ENCODE assay signal across 8 cellular contexts in genomic region chr2:197499594-197500502, GRCh38. TPM values are rescaled to one million over a fixed set of nuclear protein-coding genes. Genes with fewer than 3 reads are reported as not detected.
A peak's percentile ranks its signal among the peaks of the same experiment; 100 is the strongest.
DNase-seq lines count a peak whose midpoint lies in the region; ATAC-seq and TF ChIP-seq lines count a peak whose summit lies in the region.

TSS of gene HSPD1 (minus strand) at chr2:197499840. CDS start at chr2:197498848, 992 bp downstream.
TSS of gene HSPE1 (plus strand) at chr2:197500379. CDS start at chr2:197500437, 58 bp downstream.

- peak within 1 kb of the TSS; percentile 100 for H3K4me3 Mint-ChIP-seq in activated naive CD8-positive, alpha-beta T cell

- TF ChIP-seq CTCF in GM10248 (IDR thresholded peaks at IDR 0.05; ENCODE audit: control extremely low read depth, extremely low read depth, low read depth, missing control alignments) (peak; percentile 77), osteoblast (IDR thresholded peaks at IDR 0.05; ENCODE audit: extremely low read depth, low read depth, low read length) (no peak), thoracic aorta (IDR thresholded peaks at IDR 0.05) (no peak)

- peaks cover 47% of the 10 kb centered on the region for H3K36me3 Mint-ChIP-seq in activated naive CD8-positive, alpha-beta T cell

- peak within 1 kb of the TSS; percentile 60 for H2AFZ ChIP-seq in osteoblast (ENCODE audit: low read length)

- ATAC-seq in HG02623 (IDR thresholded peaks at IDR 0.05; ENCODE audit: unreplicated experiment) (peak; percentile 75), thoracic aorta (ENCODE audit: insufficient number of reproducible peaks, low FRiP score, low read depth) (peak; percentile 96)

- H3K27me3 ChIP-seq in osteoblast (ENCODE audit: insufficient read depth, low read length) (no peaks in the 10 kb centered on the region), thoracic aorta (replicated peaks; ENCODE audit: insufficient read depth) (no peaks in the 10 kb centered on the region)

- H3K27ac ChIP-seq in osteoblast (ENCODE audit: low read depth, low read length): peak within 1 kb of the TSS; percentile 67
- peak within 1 kb of the TSS; percentile 78 to 94 for H3K27ac ChIP-seq in thoracic aorta

- no peaks in the 10 kb centered on the region for H3K27me3 Mint-ChIP-seq in activated naive CD8-positive, alpha-beta T cell

- H3K4me1 Mint-ChIP-seq in activated naive CD8-positive, alpha-beta T cell (ENCODE audit: low read depth): peaks cover 53% of the 10 kb centered on the region

- POLR2A ChIA-PET in GM10248 (lab: Yijun Ruan, JAX): interaction anchor here (0.5 to 2.1 kb wide), 13 partner anchors 9 to 288 kb away, joined by 3 to 22 read pairs (median 4); partner anchors contain the start of genes COQ10B, MARS2 and MOB4

- CTCF ChIA-PET in GM10248 (lab: Yijun Ruan, JAX): interaction anchor here (0.6 to 3.3 kb wide), 5 partner anchors 9 to 76 kb away, joined by 3 to 13 read pairs (median 4); partner anchors contain the start of gene MOB4

- H3K4me3 ChIP-seq in osteoblast (ENCODE audit: insufficient read depth, low read length): peak within 1 kb of the TSS; percentile 74
- H3K4me3 ChIP-seq in thoracic aorta: peak within 1 kb of the TSS; percentile 92

- DNase-seq in GM10248 (ENCODE audit: extremely low spot score) (peak; percentile 96), NCI-H1105 (lab: John Stamatoyannopoulos, UW) (peak; percentile 98), SKM-1 treated with dmso at 0.1 percent for 144 hours (lab: John Stamatoyannopoulos, UW; ENCODE audit: unreplicated experiment) (peak; percentile 100), glomerular visceral epithelial cell (ENCODE audit: extremely low spot score) (peak; percentile 100), osteoblast (ENCODE audit: insufficient read length, low spot score, missing footprints) (peak; percentile 98), thoracic aorta (ENCODE audit: low spot score) (peak; percentile 95)

- H3K79me2 ChIP-seq in osteoblast (ENCODE audit: insufficient read depth, low read length): peaks cover 83% of the 10 kb centered on the region

- H3K4me1 ChIP-seq in osteoblast (ENCODE audit: insufficient read depth, low read length) (peaks cover 23% of the 10 kb centered on the region), thoracic aorta (ENCODE audit: control insufficient read depth in 1 of 2, low read depth in 2 of 2) (peaks cover 24 to 58% of the 10 kb centered on the region in 2 donors)

- H3K9me3 Mint-ChIP-seq in activated naive CD8-positive, alpha-beta T cell (ENCODE audit: low read depth): no peaks in the 10 kb centered on the region

- peak within 1 kb of the TSS; percentile 97 for H3K27ac Mint-ChIP-seq in activated naive CD8-positive, alpha-beta T cell

- H4K20me1 ChIP-seq in osteoblast (ENCODE audit: insufficient read depth, low read length): peaks cover 21% of the 10 kb centered on the region

- H3K9me3 ChIP-seq in osteoblast (ENCODE audit: low read depth, low read length) (no peaks in the 10 kb centered on the region), thoracic aorta (no peaks in the 10 kb centered on the region)

- H3K4me2 ChIP-seq in osteoblast (ENCODE audit: insufficient read depth, low read length): peak within 1 kb of the TSS; percentile 86

- peaks cover 56% of the 10 kb centered on the region for H3K36me3 ChIP-seq in osteoblast (ENCODE audit: insufficient read depth, low read length)
- H3K36me3 ChIP-seq in thoracic aorta: peaks cover 23% of the 10 kb centered on the region

RNA-seq across cellular contexts. Expression of gene HSPD1, which starts in this region (rescaled TPM):
- total RNA-seq in osteoblast (117 and 121 TPM in 2 replicates), thoracic aorta (100 to 1,000 TPM in 1 of 2 donors, 10 to 100 TPM in 1; 48.9 to 121 TPM)

RNA-seq across cellular contexts. Expression of gene HSPE1, which starts in this region (rescaled TPM):
- total RNA-seq in osteoblast (23.5 and 30.6 TPM in 2 replicates), thoracic aorta (10 to 100 TPM; 26.3 to 45.0 TPM)

Comparison
In these comparisons a context has a peak if more than half of its experiments do, and no peak if none do; other contexts are left out.
1. Peak in every context shown above with its lines: DNase-seq, ATAC-seq, H3K4me3 ChIP-seq and H3K27ac ChIP-seq.